In genomic region chrX:1536712-1537030, GRCh38 we compare ENCODE assay signal across 9 cellular contexts. TPM values are rescaled to one million over a fixed set of nuclear protein-coding genes. Genes with fewer than 3 reads are reported as not detected.
DNase-seq lines count a peak whose midpoint lies in the region; ATAC-seq, FAIRE-seq and TF ChIP-seq lines count a peak whose summit lies in the region.
"Had no signal": no experiment of that assay in that cellular context is flagged by ENCODE, and none has a peak within 500 bp of the region (broad histone marks: within the 10 kb centered on the region; RNA-seq: fewer than 3 reads in every experiment).

No MANE protein-coding gene starts in this region.

- H4K20me1 ChIP-seq in MM.1S (ENCODE audit: insufficient read depth, low read length) (peaks cover 2% of the 10 kb centered on the region; the same call in 1 of the 2 replicates), GM23248 (ENCODE audit: insufficient read depth) (no peaks in the 10 kb centered on the region)

- H3K27ac ChIP-seq in A673 (ENCODE audit: low read depth, low read length, poor library complexity, severe bottlenecking) (no peak overlapping the region), MM.1S (ENCODE audit: low read length) (peak overlapping the region; percentile 99), kidney (ENCODE audit: low read depth in 2 of 2, low read length in 2 of 2) (peak overlapping the region; percentile 22 to 59), GM23248 (no peak overlapping the region), foreskin keratinocyte (no peak overlapping the region)

- H3K79me2 ChIP-seq in MM.1S (ENCODE audit: low read length) (peaks cover 34% of the 10 kb centered on the region), GM23248 (ENCODE audit: insufficient read depth) (no peaks in the 10 kb centered on the region)

- H3K36me3 ChIP-seq in A673 (ENCODE audit: insufficient read depth, low read length, poor library complexity, severe bottlenecking): no peaks in the 10 kb centered on the region
- no peaks in the 10 kb centered on the region for H3K36me3 ChIP-seq in MM.1S (replicated peaks; ENCODE audit: insufficient read depth, low read length)
- H3K36me3 ChIP-seq in kidney (ENCODE audit: control insufficient read depth in 1 of 2, insufficient read depth in 2 of 2, low read length in 2 of 2): no peaks in the 10 kb centered on the region
- no peaks in the 10 kb centered on the region for H3K36me3 ChIP-seq in GM23248 (ENCODE audit: low read depth)

- CTCF ChIA-PET in A673 (lab: Charles Lee): no interaction called here

- H3K4me1 ChIP-seq in A673 (ENCODE audit: insufficient read depth, low read length, poor library complexity, severe bottlenecking): no peaks in the 10 kb centered on the region
- 0 out of 2 replicates have a peak, but pooled peaks cover under 1% of the 10 kb centered on the region for H3K4me1 ChIP-seq in MM.1S (ENCODE audit: low read length)
- peaks cover 0 to 2% of the 10 kb centered on the region in 2 donors for H3K4me1 ChIP-seq in kidney (ENCODE audit: control insufficient read depth in 1 of 2, insufficient read depth in 1 of 2, low read depth in 1 of 2, low read length in 2 of 2)
- no peaks in the 10 kb centered on the region for H3K4me1 ChIP-seq in GM23248 (ENCODE audit: insufficient read depth)
- no peaks in the 10 kb centered on the region for H3K4me1 ChIP-seq in foreskin keratinocyte

- H2AFZ ChIP-seq in MM.1S (ENCODE audit: low read length) (no peak overlapping the region), GM23248 (no peak overlapping the region)

- intact Hi-C loops in A673 (cut with micrococcal nuclease; ENCODE audit: unreplicated experiment): no loop called here
- intact Hi-C loops in kidney (cut with DNase I): no loop called here

- FAIRE-seq in kidney (lab: Jason Lieb, UNC) (no peak), frontal cortex (lab: Jason Lieb, UNC) (no peak)
- FAIRE-seq: endometrium had no signal

- POLR2A ChIA-PET in A673 (lab: Charles Lee; ENCODE audit: low non-redundant PET): no interaction called here

- peak overlapping the region; percentile 40 for H3K4me3 ChIP-seq in A673 (ENCODE audit: low read depth, low read length, poor library complexity, severe bottlenecking)
- peak overlapping the region; percentile 80 for H3K4me3 ChIP-seq in MM.1S (ENCODE audit: low read length)
- peak overlapping the region; percentile 54 to 60 for H3K4me3 ChIP-seq in kidney (ENCODE audit: low read length in 2 of 2)
- no peak overlapping the region for H3K4me3 ChIP-seq in GM23248

- H3K27me3 ChIP-seq in A673 (replicated peaks; ENCODE audit: insufficient read depth, low read depth, low read length, poor library complexity) (no peaks in the 10 kb centered on the region), MM.1S (replicated peaks; ENCODE audit: insufficient read depth, low read length) (no peaks in the 10 kb centered on the region), GM23248 (replicated peaks; ENCODE audit: insufficient read depth) (no peaks in the 10 kb centered on the region), foreskin keratinocyte (no peaks in the 10 kb centered on the region)

- ATAC-seq in GM19455 (IDR thresholded peaks at IDR 0.05; ENCODE audit: unreplicated experiment) (peak; percentile 11), foreskin keratinocyte (no peak)

- in situ Hi-C loops in GM23248 (cut with MboI): no loop called here

- DNase-seq in A673 (ENCODE audit: low spot score): no peak
- DNase-seq in MM.1S: no peak
- DNase-seq in kidney: no peak
- DNase-seq in GM23248: no peak
- no peak for DNase-seq in NCI-H748 (lab: John Stamatoyannopoulos, UW; ENCODE audit: unreplicated experiment)
- no peak for DNase-seq in frontal cortex (ENCODE audit: low spot score in 2 of 2)
- no peak for DNase-seq in foreskin keratinocyte

- H3K4me2 ChIP-seq in MM.1S (ENCODE audit: low read depth, low read length) (peak overlapping the region; percentile 88), GM23248 (ENCODE audit: unreplicated experiment) (no peak overlapping the region)

- 53 to 60% methylated on average over 16 to 17 of the region's 17 CpGs for WGBS in GM23248 (ENCODE audit: low coverage in 1 of 2, low lambda C conversion rate in 2 of 2, missing lambda C conversion rate in 2 of 2), 2 experiments

- no peaks in the 10 kb centered on the region for H3K9me3 ChIP-seq in A673 (ENCODE audit: low read depth, low read length, poor library complexity, severe bottlenecking)
- H3K9me3 ChIP-seq in MM.1S (replicated peaks; ENCODE audit: insufficient read depth, low read length): no peaks in the 10 kb centered on the region
- no peaks in the 10 kb centered on the region for H3K9me3 ChIP-seq in kidney (ENCODE audit: control insufficient read depth in 1 of 2, low read length in 2 of 2)
- H3K9me3 ChIP-seq in GM23248 (ENCODE audit: low read depth): no peaks in the 10 kb centered on the region

- TF ChIP-seq CTCF in A673 (conservative IDR thresholded peaks at IDR 0.05; ENCODE audit: low read depth, low read length) (no peak), MM.1S (IDR thresholded peaks at IDR 0.05; ENCODE audit: low read length) (no peak), kidney (IDR thresholded peaks at IDR 0.05; ENCODE audit: borderline replicate concordance, extremely low read depth, insufficient read depth) (no peak), foreskin keratinocyte (conservative IDR thresholded peaks at IDR 0.05) (no peak)

- no TSS peak for BruUV-seq in A673 (replicated peaks; lab: Mats Ljungman, UMichigan)

- H3K9ac ChIP-seq in MM.1S (ENCODE audit: low read length) (peak overlapping the region; percentile 100), kidney (ENCODE audit: low read length in 2 of 2) (no peak overlapping the region), GM23248 (no peak overlapping the region)

- H3F3A ChIP-seq in MM.1S (ENCODE audit: insufficient read depth, low read length) (peaks cover 30% of the 10 kb centered on the region), GM23248 (ENCODE audit: insufficient read depth) (no peaks in the 10 kb centered on the region)

- H3K9me2 ChIP-seq in MM.1S (replicated peaks; ENCODE audit: insufficient read depth, low read length): no peaks in the 10 kb centered on the region
- no peaks in the 10 kb centered on the region for H3K9me2 ChIP-seq in GM23248 (ENCODE audit: insufficient read depth)

RNA-seq across cellular contexts. Expression of gene P2RY8, which starts 0.3 kb away (rescaled TPM):
- not detected in 2 replicates for total RNA-seq in A673 (2021)
- 6.6 TPM for total RNA-seq in kidney
- 1.4 TPM for polyA plus RNA-seq in kidney (ENCODE audit: insufficient read depth, low read depth, low replicate concordance)
- not detected in 2 replicates for total RNA-seq in GM23248 (2014; rRNA removed; shearing (Covaris generic))
- 0.04 TPM in 1 of 2 replicates, not detected in the other for polyA plus RNA-seq in GM23248 (2016; fragmentation: Nextera tagmentation; extraction: Ambion mirVana)
- total RNA-seq in frontal cortex: under 0.01 TPM
- total RNA-seq in foreskin keratinocyte: not detected in 2 replicates
- not detected in 2 replicates for polyA plus RNA-seq in foreskin keratinocyte

RNA-seq across cellular contexts. Expression of gene AKAP17A, which starts 54.7 kb away (rescaled TPM):
- 39.7 TPM in 2 replicates for total RNA-seq in A673 (2021)
- 45.1 TPM for total RNA-seq in kidney
- 19.6 TPM for polyA plus RNA-seq in kidney (ENCODE audit: insufficient read depth, low read depth, low replicate concordance)
- 21.8 and 23.3 TPM in 2 replicates for total RNA-seq in GM23248 (2014; rRNA removed; shearing (Covaris generic))
- polyA plus RNA-seq in GM23248 (2016; fragmentation: Nextera tagmentation; extraction: Ambion mirVana): 11.2 and 11.6 TPM in 2 replicates
- 12.2 TPM for total RNA-seq in frontal cortex
- 22.5 and 23.5 TPM in 2 replicates for total RNA-seq in foreskin keratinocyte
- polyA plus RNA-seq in foreskin keratinocyte: 14.3 and 14.6 TPM in 2 replicates

Comparison
In these comparisons a context has a peak if more than half of its experiments do, and no peak if none do; other contexts are left out.
1. H3K27ac ChIP-seq: peak in MM.1S (single experiment) and kidney (2 of 2); none in A673 (single experiment), GM23248 (single experiment) and foreskin keratinocyte (single experiment).